ENCODE assay signal across 8 cellular contexts in the genomic region with DNA sequence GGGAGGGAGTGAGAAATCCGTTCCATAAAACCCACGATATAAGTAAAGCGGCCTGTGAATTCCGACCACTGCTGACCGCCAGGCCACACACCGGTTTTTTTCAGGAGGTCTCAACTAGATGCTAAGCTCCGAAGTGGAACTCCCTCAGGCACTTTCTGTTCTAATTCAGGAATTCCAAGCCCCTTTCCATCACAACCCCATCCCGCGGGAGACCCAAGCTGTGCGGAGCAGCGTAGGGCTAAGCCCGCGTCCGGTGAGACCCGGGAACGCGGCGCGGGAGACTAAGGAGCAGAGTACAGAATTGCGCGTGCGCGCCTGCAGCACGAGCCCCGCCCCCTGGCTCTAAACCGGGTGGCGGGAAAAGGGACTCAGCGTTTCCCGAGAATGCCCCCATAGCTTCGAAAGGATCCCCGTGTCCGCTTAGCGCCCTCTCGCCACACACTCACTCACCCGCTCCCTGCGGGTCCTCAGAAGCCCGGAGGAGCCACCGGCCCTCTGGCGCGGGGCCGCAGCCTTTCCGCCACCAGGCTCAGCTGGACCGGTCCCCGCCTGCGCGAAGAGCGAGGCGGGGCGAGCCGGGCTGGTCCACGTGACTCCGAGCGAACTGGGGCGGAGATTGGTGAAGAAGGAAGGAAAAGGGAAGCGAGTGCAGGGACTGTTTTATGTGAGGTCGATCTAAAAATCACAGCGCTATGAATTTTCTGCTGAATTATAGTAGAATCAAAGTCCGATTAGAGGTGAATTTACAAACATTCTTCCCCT. TPM values are rescaled to one million over a fixed set of nuclear protein-coding genes. Genes with fewer than 3 reads are reported as not detected.
DNase-seq lines count a peak whose midpoint lies in the region; ATAC-seq and TF ChIP-seq lines count a peak whose summit lies in the region.

A gene with protein sequence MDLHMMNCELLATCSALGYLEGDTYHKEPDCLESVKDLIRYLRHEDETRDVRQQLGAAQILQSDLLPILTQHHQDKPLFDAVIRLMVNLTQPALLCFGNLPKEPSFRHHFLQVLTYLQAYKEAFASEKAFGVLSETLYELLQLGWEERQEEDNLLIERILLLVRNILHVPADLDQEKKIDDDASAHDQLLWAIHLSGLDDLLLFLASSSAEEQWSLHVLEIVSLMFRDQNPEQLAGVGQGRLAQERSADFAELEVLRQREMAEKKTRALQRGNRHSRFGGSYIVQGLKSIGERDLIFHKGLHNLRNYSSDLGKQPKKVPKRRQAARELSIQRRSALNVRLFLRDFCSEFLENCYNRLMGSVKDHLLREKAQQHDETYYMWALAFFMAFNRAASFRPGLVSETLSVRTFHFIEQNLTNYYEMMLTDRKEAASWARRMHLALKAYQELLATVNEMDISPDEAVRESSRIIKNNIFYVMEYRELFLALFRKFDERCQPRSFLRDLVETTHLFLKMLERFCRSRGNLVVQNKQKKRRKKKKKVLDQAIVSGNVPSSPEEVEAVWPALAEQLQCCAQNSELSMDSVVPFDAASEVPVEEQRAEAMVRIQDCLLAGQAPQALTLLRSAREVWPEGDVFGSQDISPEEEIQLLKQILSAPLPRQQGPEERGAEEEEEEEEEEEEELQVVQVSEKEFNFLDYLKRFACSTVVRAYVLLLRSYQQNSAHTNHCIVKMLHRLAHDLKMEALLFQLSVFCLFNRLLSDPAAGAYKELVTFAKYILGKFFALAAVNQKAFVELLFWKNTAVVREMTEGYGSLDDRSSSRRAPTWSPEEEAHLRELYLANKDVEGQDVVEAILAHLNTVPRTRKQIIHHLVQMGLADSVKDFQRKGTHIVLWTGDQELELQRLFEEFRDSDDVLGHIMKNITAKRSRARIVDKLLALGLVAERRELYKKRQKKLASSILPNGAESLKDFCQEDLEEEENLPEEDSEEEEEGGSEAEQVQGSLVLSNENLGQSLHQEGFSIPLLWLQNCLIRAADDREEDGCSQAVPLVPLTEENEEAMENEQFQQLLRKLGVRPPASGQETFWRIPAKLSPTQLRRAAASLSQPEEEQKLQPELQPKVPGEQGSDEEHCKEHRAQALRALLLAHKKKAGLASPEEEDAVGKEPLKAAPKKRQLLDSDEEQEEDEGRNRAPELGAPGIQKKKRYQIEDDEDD (minus strand): TSS at position 567 of the 762 bp plus-strand sequence. CDS start 15,256 bp downstream, outside the sequence.

- intact Hi-C loops in transverse colon (cut with DNase I; ENCODE audit: low total_unique reads): no loop called here

- H3K27ac ChIP-seq in cardiac muscle cell (peak within 1 kb of the TSS; percentile 77), parathyroid adenoma (peak within 1 kb of the TSS; percentile 73), transverse colon (peak within 1 kb of the TSS; percentile 86 to 93 (median 92))

- 0% methylated on average over 8 to 58 of the region's 58 CpGs for WGBS in transverse colon (ENCODE audit: low coverage in 1 of 2), 2 donors

- TF ChIP-seq POLR2A in GM10847 (IDR thresholded peaks at IDR 0.05; ENCODE audit: extremely low read depth, insufficient read length) (peak; percentile 70), transverse colon (IDR thresholded peaks at IDR 0.05) (peak; percentile 68)

- peak within 1 kb of the TSS; percentile 90 for H3K4me3 Mint-ChIP-seq in activated naive CD8-positive, alpha-beta T cell treated with anti-CD3 and anti-CD28 coated beads, Interleukin-2, amount 50 U/mL, for 24 hours

- peaks cover 16% of the 10 kb centered on the region for H3K36me3 Mint-ChIP-seq in activated naive CD8-positive, alpha-beta T cell treated with anti-CD3 and anti-CD28 coated beads, Interleukin-2, amount 50 U/mL, for 24 hours (ENCODE audit: low read depth)

- H3K9me3 ChIP-seq in cardiac muscle cell (ENCODE audit: low read depth) (no peaks in the 10 kb centered on the region), parathyroid adenoma (ENCODE audit: control insufficient read depth, low read length) (no peaks in the 10 kb centered on the region), transverse colon (no peaks in the 10 kb centered on the region)

- no peaks in the 10 kb centered on the region for H3K27me3 ChIP-seq in cardiac muscle cell
- no peaks in the 10 kb centered on the region for H3K27me3 ChIP-seq in parathyroid adenoma (ENCODE audit: control insufficient read depth, insufficient read depth, low read length)
- no peaks in the 10 kb centered on the region for H3K27me3 ChIP-seq in transverse colon

- H3K79me2 ChIP-seq in parathyroid adenoma: no peaks in the 10 kb centered on the region

- H3K4me2 ChIP-seq in parathyroid adenoma (ENCODE audit: low read length): peak within 1 kb of the TSS; percentile 89

- in situ Hi-C loops in transverse colon (cut with MboI; ENCODE audit: low pct_ligation_motif_present in 1 of 4, low pct_unique_long_range_greater_than_20kb in 1 of 4, low sequenced_read_pairs in 3 of 4): no loop called here

- H3K4me1 ChIP-seq in cardiac muscle cell (ENCODE audit: low read depth) (no peaks in the 10 kb centered on the region), parathyroid adenoma (peaks cover 3% of the 10 kb centered on the region), transverse colon (peaks cover 3 to 15% (median 11%) of the 10 kb centered on the region in 4 donors)

- TF ChIP-seq EP300 in transverse colon (IDR thresholded peaks at IDR 0.05; ENCODE audit: low read depth): no peak

- peaks cover 21% of the 10 kb centered on the region for H3K4me1 Mint-ChIP-seq in activated naive CD8-positive, alpha-beta T cell treated with anti-CD3 and anti-CD28 coated beads, Interleukin-2, amount 50 U/mL, for 24 hours

- peak within 1 kb of the TSS; percentile 50 for H3K4me3 ChIP-seq in cardiac muscle cell
- H3K4me3 ChIP-seq in parathyroid adenoma (ENCODE audit: low read depth, low read length): peak within 1 kb of the TSS; percentile 90
- H3K4me3 ChIP-seq in transverse colon: peak within 1 kb of the TSS; percentile 47 to 94 (median 74)

- peak within 1 kb of the TSS; percentile 12 for H3K9ac ChIP-seq in parathyroid adenoma

- no peaks in the 10 kb centered on the region for H3K27me3 Mint-ChIP-seq in activated naive CD8-positive, alpha-beta T cell treated with anti-CD3 and anti-CD28 coated beads, Interleukin-2, amount 50 U/mL, for 24 hours

- peak; percentile 95 for ATAC-seq in HG02642 (IDR thresholded peaks at IDR 0.05; ENCODE audit: poor library complexity, unreplicated experiment)
- ATAC-seq in activated naive CD8-positive, alpha-beta T cell treated with anti-CD3 and anti-CD28 coated beads, Interleukin-2, amount 50 U/mL, for 24 hours: peak; percentile 97

- H2AFZ ChIP-seq in parathyroid adenoma: peak within 1 kb of the TSS; percentile 92

- no peaks in the 10 kb centered on the region for H3K36me3 ChIP-seq in cardiac muscle cell
- H3K36me3 ChIP-seq in parathyroid adenoma (ENCODE audit: control insufficient read depth, insufficient read depth, low read length): no peaks in the 10 kb centered on the region
- H3K36me3 ChIP-seq in transverse colon: no peaks in the 10 kb centered on the region

- DNase-seq in NCI-H128 (lab: John Stamatoyannopoulos, UW; ENCODE audit: unreplicated experiment) (peak; percentile 89), SW480 (ENCODE audit: low spot score) (peak; percentile 89), cardiac muscle cell (ENCODE audit: low read depth in 1 of 2, low spot score in 1 of 2) (peak; percentile 91 to 92), transverse colon (peak; percentile 92)
- DNase-seq in activated naive CD8-positive, alpha-beta T cell treated with anti-CD3 and anti-CD28 coated beads, Interleukin-2, amount 50 U/mL, for 24 hours: peak; percentile 90

- H3K9me3 Mint-ChIP-seq in activated naive CD8-positive, alpha-beta T cell treated with anti-CD3 and anti-CD28 coated beads, Interleukin-2, amount 50 U/mL, for 24 hours: peaks cover 6% of the 10 kb centered on the region

- TF ChIP-seq CTCF in cardiac muscle cell (IDR thresholded peaks at IDR 0.05; ENCODE audit: low read depth, low read length): peak; percentile 3
- no peak for TF ChIP-seq CTCF in parathyroid adenoma (IDR thresholded peaks at IDR 0.05)
- peak in 2 of 5 experiments; percentile 37 to 53 for TF ChIP-seq CTCF in transverse colon (IDR thresholded peaks at IDR 0.05)

- H3K27ac Mint-ChIP-seq in activated naive CD8-positive, alpha-beta T cell treated with anti-CD3 and anti-CD28 coated beads, Interleukin-2, amount 50 U/mL, for 24 hours: peak within 1 kb of the TSS; percentile 96

RNA-seq across cellular contexts. Expression of the gene that starts here (rescaled TPM):
- total RNA-seq in cardiac muscle cell (12.8 and 19.6 TPM in 2 replicates), transverse colon (1 to 10 TPM in 3 of 4 donors, under 1 TPM in 1; 0.75 to 7.8 (median 3.9) TPM)
- 22.7 and 28.5 TPM in 2 replicates for polyA plus RNA-seq in cardiac muscle cell

Comparison
In these comparisons a context has a peak if more than half of its experiments do, and no peak if none do; other contexts are left out.
1. Peak in every context shown above with its lines: DNase-seq, ATAC-seq, H3K4me3 ChIP-seq and H3K27ac ChIP-seq.